ENCODE assay signal across 8 cellular contexts in genomic region chr6:118509009-118509617, GRCh38. TPM values are rescaled to one million over a fixed set of nuclear protein-coding genes. Genes with fewer than 3 reads are reported as not detected.
DNase-seq lines count a peak whose midpoint lies in the region; ATAC-seq, FAIRE-seq and TF ChIP-seq lines count a peak whose summit lies in the region.

No MANE protein-coding gene starts in this region.

- peaks cover 0 to 9% (median 6%) of the 10 kb centered on the region in 3 donors for H3K36me3 Mint-ChIP-seq in immature natural killer cell

- H3K4me3 ChIP-seq in RWPE2 (ENCODE audit: severe bottlenecking) (no peak overlapping the region), thoracic aorta (no peak overlapping the region)

- H3K27me3 Mint-ChIP-seq in immature natural killer cell (ENCODE audit: low read depth in 3 of 3), result no peaks in the 10 kb centered on the region

- TF ChIP-seq CTCF in RWPE2 (IDR thresholded peaks at IDR 0.05; ENCODE audit: poor library complexity, severe bottlenecking), result peak; percentile 93
- TF ChIP-seq CTCF in thoracic aorta (IDR thresholded peaks at IDR 0.05), result peak; percentile 79

- no peak overlapping the region for H3K27ac Mint-ChIP-seq in immature natural killer cell

- no peaks in the 10 kb centered on the region for H3K9me3 Mint-ChIP-seq in immature natural killer cell

- DNase-seq in COLO668 (lab: John Stamatoyannopoulos, UW; ENCODE audit: unreplicated experiment), result peak; percentile 7
- peak; percentile 14 for DNase-seq in HEK293T (ENCODE audit: extremely low spot score)
- no peak for DNase-seq in RWPE2 (ENCODE audit: low spot score)
- no peak for DNase-seq in frontal cortex (ENCODE audit: low spot score in 2 of 2)
- DNase-seq in thoracic aorta (ENCODE audit: low spot score), result no peak
- no peak for DNase-seq in immature natural killer cell
- no peak for DNase-seq in 8988T

- H3K27me3 ChIP-seq in RWPE2 (ENCODE audit: insufficient read depth, poor library complexity, severe bottlenecking) (no peaks in the 10 kb centered on the region), thoracic aorta (replicated peaks; ENCODE audit: insufficient read depth) (no peaks in the 10 kb centered on the region)

- H3K36me3 ChIP-seq in RWPE2 (ENCODE audit: low read depth) (no peaks in the 10 kb centered on the region), thoracic aorta (no peaks in the 10 kb centered on the region)

- peaks cover 16 to 33% of the 10 kb centered on the region in 2 donors for H3K4me1 Mint-ChIP-seq in immature natural killer cell

- CTCF ChIA-PET in HEK293T (lab: Yijun Ruan, JAX), result no interaction called here

- H3K27ac ChIP-seq in RWPE2 (ENCODE audit: poor library complexity, severe bottlenecking) (no peak overlapping the region), thoracic aorta (no peak overlapping the region)

- H3K9me3 ChIP-seq in RWPE2 (ENCODE audit: severe bottlenecking) (no peaks in the 10 kb centered on the region), thoracic aorta (no peaks in the 10 kb centered on the region)

- ATAC-seq in RWPE2 (ENCODE audit: low read depth) (no peak), thoracic aorta (ENCODE audit: insufficient number of reproducible peaks, low FRiP score, low read depth) (no peak), GM19328 (IDR thresholded peaks at IDR 0.05; ENCODE audit: unreplicated experiment) (no peak)

- no peak overlapping the region for H3K4me3 Mint-ChIP-seq in immature natural killer cell

- peak; percentile 87 for FAIRE-seq in frontal cortex (lab: Jason Lieb, UNC)

- POLR2A ChIA-PET in HEK293T (lab: Yijun Ruan, JAX), result no interaction called here

- H3K4me1 ChIP-seq in RWPE2 (ENCODE audit: insufficient read depth, poor library complexity, severe bottlenecking) (no peaks in the 10 kb centered on the region), thoracic aorta (ENCODE audit: control insufficient read depth in 1 of 2, low read depth in 2 of 2) (peaks cover 4 to 68% of the 10 kb centered on the region in 2 donors)

TF ChIP-seq in HEK293T, 16 proteins besides CTCF, POLR2A, EP300 and RAD21:
- no peak for TF ChIP-seq TARDBP (IDR thresholded peaks at IDR 0.05)
- TF ChIP-seq FOXK2 (IDR thresholded peaks at IDR 0.05), result no peak
- TF ChIP-seq FOXM1 (IDR thresholded peaks at IDR 0.05; ENCODE audit: borderline replicate concordance), result no peak
- no peak for TF ChIP-seq PKNOX1 (IDR thresholded peaks at IDR 0.05)
- no peak for TF ChIP-seq CTBP1 (IDR thresholded peaks at IDR 0.05; ENCODE audit: borderline replicate concordance)
- TF ChIP-seq FOXA1 (IDR thresholded peaks at IDR 0.05), result no peak
- no peak for TF ChIP-seq SP1 (IDR thresholded peaks at IDR 0.05)
- TF ChIP-seq HDGF (IDR thresholded peaks at IDR 0.05; ENCODE audit: borderline replicate concordance), result no peak
- TF ChIP-seq L3MBTL2 (conservative IDR thresholded peaks at IDR 0.05), result no peak
- no peak for TF ChIP-seq SUZ12 (IDR thresholded peaks at IDR 0.05)
- no peak for TF ChIP-seq BHLHE40 (IDR thresholded peaks at IDR 0.05; ENCODE audit: borderline replicate concordance)
- no peak for TF ChIP-seq ARNT (IDR thresholded peaks at IDR 0.05)
- no peak for TF ChIP-seq ZNF384 (IDR thresholded peaks at IDR 0.05)
- TF ChIP-seq ELF4 (IDR thresholded peaks at IDR 0.05), result no peak

RNA-seq across cellular contexts. Expression of gene PLN, which starts 39.0 kb away (rescaled TPM):
- total RNA-seq in frontal cortex, result 0.82 TPM
- total RNA-seq in thoracic aorta, result 100 to 1,000 TPM; 382 to 468 TPM
- under 1 TPM in 1 of 3 donors, not detected in 2; 0.15 TPM for polyA plus RNA-seq in immature natural killer cell

Comparison
In these comparisons a context has a peak if more than half of its experiments do, and no peak if none do; other contexts are left out.
1. DNase-seq: peak in COLO668 (single experiment) and HEK293T (single experiment); none in RWPE2 (single experiment), frontal cortex (0 of 2), thoracic aorta (single experiment), immature natural killer cell (0 of 3) and 8988T (single experiment).
2. RNA of gene PLN, which starts 39.0 kb away (total RNA-seq): 382 to 468 TPM in thoracic aorta; 0.82 TPM in frontal cortex (single experiment); every median in the first group is over 100 times any median in the second.